ENCODE assay signal across 1 cellular context in the genomic region with DNA sequence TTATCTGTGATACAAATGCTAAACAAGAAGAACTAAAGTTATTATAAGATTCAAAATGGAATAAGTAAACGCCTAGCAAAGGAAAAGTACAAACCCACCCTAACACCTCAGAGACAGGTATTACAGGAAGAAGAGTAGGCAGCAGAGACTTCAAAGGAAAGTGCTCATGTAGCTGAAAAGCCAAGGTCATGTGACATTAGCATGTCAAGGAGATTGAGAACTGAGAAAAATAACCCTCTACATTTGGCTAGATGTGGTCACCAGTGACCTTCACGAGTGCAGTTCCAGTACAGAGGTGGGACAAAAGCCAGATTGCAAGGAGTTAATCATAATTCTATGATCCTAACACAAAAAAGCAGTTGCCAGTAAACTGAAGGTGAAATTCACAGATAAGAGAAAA.
TF ChIP-seq lines count a peak whose summit lies in the region.

No MANE protein-coding gene starts in this region.

TF ChIP-seq in GM12878, 131 proteins besides CTCF, POLR2A, EP300 and RAD21 (continued from another document and continues in another):
- TF ChIP-seq, protein P1, sequence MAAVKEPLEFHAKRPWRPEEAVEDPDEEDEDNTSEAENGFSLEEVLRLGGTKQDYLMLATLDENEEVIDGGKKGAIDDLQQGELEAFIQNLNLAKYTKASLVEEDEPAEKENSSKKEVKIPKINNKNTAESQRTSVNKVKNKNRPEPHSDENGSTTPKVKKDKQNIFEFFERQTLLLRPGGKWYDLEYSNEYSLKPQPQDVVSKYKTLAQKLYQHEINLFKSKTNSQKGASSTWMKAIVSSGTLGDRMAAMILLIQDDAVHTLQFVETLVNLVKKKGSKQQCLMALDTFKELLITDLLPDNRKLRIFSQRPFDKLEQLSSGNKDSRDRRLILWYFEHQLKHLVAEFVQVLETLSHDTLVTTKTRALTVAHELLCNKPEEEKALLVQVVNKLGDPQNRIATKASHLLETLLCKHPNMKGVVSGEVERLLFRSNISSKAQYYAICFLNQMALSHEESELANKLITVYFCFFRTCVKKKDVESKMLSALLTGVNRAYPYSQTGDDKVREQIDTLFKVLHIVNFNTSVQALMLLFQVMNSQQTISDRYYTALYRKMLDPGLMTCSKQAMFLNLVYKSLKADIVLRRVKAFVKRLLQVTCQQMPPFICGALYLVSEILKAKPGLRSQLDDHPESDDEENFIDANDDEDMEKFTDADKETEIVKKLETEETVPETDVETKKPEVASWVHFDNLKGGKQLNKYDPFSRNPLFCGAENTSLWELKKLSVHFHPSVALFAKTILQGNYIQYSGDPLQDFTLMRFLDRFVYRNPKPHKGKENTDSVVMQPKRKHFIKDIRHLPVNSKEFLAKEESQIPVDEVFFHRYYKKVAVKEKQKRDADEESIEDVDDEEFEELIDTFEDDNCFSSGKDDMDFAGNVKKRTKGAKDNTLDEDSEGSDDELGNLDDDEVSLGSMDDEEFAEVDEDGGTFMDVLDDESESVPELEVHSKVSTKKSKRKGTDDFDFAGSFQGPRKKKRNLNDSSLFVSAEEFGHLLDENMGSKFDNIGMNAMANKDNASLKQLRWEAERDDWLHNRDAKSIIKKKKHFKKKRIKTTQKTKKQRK (IDR thresholded peaks at IDR 0.05; ENCODE audit: low read depth, low read length): no peak
- TF ChIP-seq GABPA (IDR thresholded peaks at IDR 0.05; ENCODE audit: low read depth): no peak
- TF ChIP-seq, protein P2, sequence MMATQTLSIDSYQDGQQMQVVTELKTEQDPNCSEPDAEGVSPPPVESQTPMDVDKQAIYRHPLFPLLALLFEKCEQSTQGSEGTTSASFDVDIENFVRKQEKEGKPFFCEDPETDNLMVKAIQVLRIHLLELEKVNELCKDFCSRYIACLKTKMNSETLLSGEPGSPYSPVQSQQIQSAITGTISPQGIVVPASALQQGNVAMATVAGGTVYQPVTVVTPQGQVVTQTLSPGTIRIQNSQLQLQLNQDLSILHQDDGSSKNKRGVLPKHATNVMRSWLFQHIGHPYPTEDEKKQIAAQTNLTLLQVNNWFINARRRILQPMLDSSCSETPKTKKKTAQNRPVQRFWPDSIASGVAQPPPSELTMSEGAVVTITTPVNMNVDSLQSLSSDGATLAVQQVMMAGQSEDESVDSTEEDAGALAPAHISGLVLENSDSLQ (IDR thresholded peaks at IDR 0.05): peak; percentile 15; the same call in 1 of the 2 replicates
- no peak for TF ChIP-seq SIX5 (IDR thresholded peaks at IDR 0.05; ENCODE audit: low read depth, low read length, severe bottlenecking)
- TF ChIP-seq TCF12 (IDR thresholded peaks at IDR 0.05; ENCODE audit: low read depth, low read length): no peak
- 0 out of 2 replicates have a peak, but pooled peaks have one; percentile 52 for TF ChIP-seq NBN (IDR thresholded peaks at IDR 0.05)
- TF ChIP-seq TCF3 (IDR thresholded peaks at IDR 0.05; ENCODE audit: borderline replicate concordance, insufficient read depth, low read depth, low read length): no peak
- TF ChIP-seq IKZF2 (IDR thresholded peaks at IDR 0.05): peak; percentile 42; a peak in 2 of 4 replicates
- TF ChIP-seq, protein P3, sequence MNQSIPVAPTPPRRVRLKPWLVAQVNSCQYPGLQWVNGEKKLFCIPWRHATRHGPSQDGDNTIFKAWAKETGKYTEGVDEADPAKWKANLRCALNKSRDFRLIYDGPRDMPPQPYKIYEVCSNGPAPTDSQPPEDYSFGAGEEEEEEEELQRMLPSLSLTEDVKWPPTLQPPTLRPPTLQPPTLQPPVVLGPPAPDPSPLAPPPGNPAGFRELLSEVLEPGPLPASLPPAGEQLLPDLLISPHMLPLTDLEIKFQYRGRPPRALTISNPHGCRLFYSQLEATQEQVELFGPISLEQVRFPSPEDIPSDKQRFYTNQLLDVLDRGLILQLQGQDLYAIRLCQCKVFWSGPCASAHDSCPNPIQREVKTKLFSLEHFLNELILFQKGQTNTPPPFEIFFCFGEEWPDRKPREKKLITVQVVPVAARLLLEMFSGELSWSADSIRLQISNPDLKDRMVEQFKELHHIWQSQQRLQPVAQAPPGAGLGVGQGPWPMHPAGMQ (IDR thresholded peaks at IDR 0.05; ENCODE audit: borderline replicate concordance): no peak
- TF ChIP-seq NFIC (IDR thresholded peaks at IDR 0.05; ENCODE audit: low read depth, low read length): peak; percentile 45; the same call in 1 of the 2 replicates
- 0 out of 2 replicates have a peak, but pooled peaks have one; percentile 35 for TF ChIP-seq MEF2A (IDR thresholded peaks at IDR 0.05; ENCODE audit: insufficient read depth, low read depth, low read length)
- peak; percentile 33; the same call in 1 of the 2 replicates for TF ChIP-seq FOXM1 (IDR thresholded peaks at IDR 0.05; ENCODE audit: low read depth, low read length)
- TF ChIP-seq MTA2 (IDR thresholded peaks at IDR 0.05; ENCODE audit: low read depth): peak; percentile 48; the same call in 1 of the 2 replicates
- TF ChIP-seq, protein P4, sequence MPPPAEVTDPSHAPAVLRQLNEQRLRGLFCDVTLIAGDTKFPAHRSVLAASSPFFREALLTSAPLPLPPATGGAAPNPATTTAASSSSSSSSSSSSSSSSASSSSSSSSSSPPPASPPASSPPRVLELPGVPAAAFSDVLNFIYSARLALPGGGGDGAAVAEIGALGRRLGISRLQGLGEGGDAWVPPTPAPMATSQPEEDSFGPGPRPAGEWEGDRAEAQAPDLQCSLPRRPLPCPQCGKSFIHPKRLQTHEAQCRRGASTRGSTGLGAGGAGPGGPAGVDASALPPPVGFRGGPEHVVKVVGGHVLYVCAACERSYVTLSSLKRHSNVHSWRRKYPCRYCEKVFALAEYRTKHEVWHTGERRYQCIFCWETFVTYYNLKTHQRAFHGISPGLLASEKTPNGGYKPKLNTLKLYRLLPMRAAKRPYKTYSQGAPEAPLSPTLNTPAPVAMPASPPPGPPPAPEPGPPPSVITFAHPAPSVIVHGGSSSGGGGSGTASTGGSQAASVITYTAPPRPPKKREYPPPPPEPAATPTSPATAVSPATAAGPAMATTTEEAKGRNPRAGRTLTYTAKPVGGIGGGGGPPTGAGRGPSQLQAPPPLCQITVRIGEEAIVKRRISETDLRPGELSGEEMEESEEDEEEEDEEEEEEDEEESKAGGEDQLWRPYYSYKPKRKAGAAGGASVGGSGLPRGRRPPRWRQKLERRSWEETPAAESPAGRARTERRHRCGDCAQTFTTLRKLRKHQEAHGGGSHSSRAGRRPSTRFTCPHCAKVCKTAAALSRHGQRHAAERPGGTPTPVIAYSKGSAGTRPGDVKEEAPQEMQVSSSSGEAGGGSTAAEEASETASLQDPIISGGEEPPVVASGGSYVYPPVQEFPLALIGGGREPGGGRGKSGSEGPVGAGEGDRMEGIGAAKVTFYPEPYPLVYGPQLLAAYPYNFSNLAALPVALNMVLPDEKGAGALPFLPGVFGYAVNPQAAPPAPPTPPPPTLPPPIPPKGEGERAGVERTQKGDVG (CRISPR knock-in tag; IDR thresholded peaks at IDR 0.05): no peak
- no peak for TF ChIP-seq YY1 (IDR thresholded peaks at IDR 0.05; ENCODE audit: low read depth, low read length)
- TF ChIP-seq ZNF217 (IDR thresholded peaks at IDR 0.05): no peak
- TF ChIP-seq RAD51 (IDR thresholded peaks at IDR 0.05): peak; percentile 94
- TF ChIP-seq FOS (IDR thresholded peaks at IDR 0.05; ENCODE audit: borderline replicate concordance, extremely low read depth, insufficient read length): no peak
- 0 out of 2 replicates have a peak, but pooled peaks have one; percentile 34 for TF ChIP-seq CREB1 (IDR thresholded peaks at IDR 0.05; ENCODE audit: low read depth)
- TF ChIP-seq, protein P5, sequence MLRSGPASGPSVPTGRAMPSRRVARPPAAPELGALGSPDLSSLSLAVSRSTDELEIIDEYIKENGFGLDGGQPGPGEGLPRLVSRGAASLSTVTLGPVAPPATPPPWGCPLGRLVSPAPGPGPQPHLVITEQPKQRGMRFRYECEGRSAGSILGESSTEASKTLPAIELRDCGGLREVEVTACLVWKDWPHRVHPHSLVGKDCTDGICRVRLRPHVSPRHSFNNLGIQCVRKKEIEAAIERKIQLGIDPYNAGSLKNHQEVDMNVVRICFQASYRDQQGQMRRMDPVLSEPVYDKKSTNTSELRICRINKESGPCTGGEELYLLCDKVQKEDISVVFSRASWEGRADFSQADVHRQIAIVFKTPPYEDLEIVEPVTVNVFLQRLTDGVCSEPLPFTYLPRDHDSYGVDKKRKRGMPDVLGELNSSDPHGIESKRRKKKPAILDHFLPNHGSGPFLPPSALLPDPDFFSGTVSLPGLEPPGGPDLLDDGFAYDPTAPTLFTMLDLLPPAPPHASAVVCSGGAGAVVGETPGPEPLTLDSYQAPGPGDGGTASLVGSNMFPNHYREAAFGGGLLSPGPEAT (IDR thresholded peaks at IDR 0.05; ENCODE audit: low read depth): peak; percentile 60; the same call in 1 of the 2 replicates
- no peak for TF ChIP-seq SMAD5 (IDR thresholded peaks at IDR 0.05; ENCODE audit: low read depth)
- TF ChIP-seq SUZ12 (IDR thresholded peaks at IDR 0.05; ENCODE audit: unreplicated experiment): no peak
- TF ChIP-seq KAT2A (conservative IDR thresholded peaks at IDR 0.05; ENCODE audit: control insufficient read depth, low read depth, low read length): no peak
- TF ChIP-seq ESRRA (IDR thresholded peaks at IDR 0.05; ENCODE audit: low read length): no peak
- TF ChIP-seq, protein P6, sequence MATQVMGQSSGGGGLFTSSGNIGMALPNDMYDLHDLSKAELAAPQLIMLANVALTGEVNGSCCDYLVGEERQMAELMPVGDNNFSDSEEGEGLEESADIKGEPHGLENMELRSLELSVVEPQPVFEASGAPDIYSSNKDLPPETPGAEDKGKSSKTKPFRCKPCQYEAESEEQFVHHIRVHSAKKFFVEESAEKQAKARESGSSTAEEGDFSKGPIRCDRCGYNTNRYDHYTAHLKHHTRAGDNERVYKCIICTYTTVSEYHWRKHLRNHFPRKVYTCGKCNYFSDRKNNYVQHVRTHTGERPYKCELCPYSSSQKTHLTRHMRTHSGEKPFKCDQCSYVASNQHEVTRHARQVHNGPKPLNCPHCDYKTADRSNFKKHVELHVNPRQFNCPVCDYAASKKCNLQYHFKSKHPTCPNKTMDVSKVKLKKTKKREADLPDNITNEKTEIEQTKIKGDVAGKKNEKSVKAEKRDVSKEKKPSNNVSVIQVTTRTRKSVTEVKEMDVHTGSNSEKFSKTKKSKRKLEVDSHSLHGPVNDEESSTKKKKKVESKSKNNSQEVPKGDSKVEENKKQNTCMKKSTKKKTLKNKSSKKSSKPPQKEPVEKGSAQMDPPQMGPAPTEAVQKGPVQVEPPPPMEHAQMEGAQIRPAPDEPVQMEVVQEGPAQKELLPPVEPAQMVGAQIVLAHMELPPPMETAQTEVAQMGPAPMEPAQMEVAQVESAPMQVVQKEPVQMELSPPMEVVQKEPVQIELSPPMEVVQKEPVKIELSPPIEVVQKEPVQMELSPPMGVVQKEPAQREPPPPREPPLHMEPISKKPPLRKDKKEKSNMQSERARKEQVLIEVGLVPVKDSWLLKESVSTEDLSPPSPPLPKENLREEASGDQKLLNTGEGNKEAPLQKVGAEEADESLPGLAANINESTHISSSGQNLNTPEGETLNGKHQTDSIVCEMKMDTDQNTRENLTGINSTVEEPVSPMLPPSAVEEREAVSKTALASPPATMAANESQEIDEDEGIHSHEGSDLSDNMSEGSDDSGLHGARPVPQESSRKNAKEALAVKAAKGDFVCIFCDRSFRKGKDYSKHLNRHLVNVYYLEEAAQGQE (IDR thresholded peaks at IDR 0.05; ENCODE audit: low read depth, low read length): no peak
- TF ChIP-seq, protein P7, sequence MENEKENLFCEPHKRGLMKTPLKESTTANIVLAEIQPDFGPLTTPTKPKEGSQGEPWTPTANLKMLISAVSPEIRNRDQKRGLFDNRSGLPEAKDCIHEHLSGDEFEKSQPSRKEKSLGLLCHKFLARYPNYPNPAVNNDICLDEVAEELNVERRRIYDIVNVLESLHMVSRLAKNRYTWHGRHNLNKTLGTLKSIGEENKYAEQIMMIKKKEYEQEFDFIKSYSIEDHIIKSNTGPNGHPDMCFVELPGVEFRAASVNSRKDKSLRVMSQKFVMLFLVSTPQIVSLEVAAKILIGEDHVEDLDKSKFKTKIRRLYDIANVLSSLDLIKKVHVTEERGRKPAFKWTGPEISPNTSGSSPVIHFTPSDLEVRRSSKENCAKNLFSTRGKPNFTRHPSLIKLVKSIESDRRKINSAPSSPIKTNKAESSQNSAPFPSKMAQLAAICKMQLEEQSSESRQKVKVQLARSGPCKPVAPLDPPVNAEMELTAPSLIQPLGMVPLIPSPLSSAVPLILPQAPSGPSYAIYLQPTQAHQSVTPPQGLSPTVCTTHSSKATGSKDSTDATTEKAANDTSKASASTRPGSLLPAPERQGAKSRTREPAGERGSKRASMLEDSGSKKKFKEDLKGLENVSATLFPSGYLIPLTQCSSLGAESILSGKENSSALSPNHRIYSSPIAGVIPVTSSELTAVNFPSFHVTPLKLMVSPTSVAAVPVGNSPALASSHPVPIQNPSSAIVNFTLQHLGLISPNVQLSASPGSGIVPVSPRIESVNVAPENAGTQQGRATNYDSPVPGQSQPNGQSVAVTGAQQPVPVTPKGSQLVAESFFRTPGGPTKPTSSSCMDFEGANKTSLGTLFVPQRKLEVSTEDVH (IDR thresholded peaks at IDR 0.05; ENCODE audit: low read depth, partially characterized antibody): no peak
- TF ChIP-seq, protein P8, sequence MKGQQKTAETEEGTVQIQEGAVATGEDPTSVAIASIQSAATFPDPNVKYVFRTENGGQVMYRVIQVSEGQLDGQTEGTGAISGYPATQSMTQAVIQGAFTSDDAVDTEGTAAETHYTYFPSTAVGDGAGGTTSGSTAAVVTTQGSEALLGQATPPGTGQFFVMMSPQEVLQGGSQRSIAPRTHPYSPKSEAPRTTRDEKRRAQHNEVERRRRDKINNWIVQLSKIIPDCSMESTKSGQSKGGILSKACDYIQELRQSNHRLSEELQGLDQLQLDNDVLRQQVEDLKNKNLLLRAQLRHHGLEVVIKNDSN (IDR thresholded peaks at IDR 0.05; ENCODE audit: borderline replicate concordance, extremely low read length, insufficient read depth, low read depth, low read length): peak; percentile 16
- TF ChIP-seq EZH2 (IDR thresholded peaks at IDR 0.05; ENCODE audit: borderline replicate concordance, control insufficient read depth, low read depth, low read length): no peak
- peak; percentile 58 to 67; a peak in 2 of 4 replicates for TF ChIP-seq BHLHE40 (IDR thresholded peaks at IDR 0.05; ENCODE audit: borderline replicate concordance in 1 of 2, low read depth in 2 of 2, low read length in 1 of 2)
- TF ChIP-seq POU2F2 (IDR thresholded peaks at IDR 0.05; ENCODE audit: borderline replicate concordance, low read depth, low read length): no peak
- TF ChIP-seq, protein P9, sequence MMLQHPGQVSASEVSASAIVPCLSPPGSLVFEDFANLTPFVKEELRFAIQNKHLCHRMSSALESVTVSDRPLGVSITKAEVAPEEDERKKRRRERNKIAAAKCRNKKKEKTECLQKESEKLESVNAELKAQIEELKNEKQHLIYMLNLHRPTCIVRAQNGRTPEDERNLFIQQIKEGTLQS (IDR thresholded peaks at IDR 0.05; ENCODE audit: borderline replicate concordance, extremely low read depth, low read depth, low read length): no peak
- no peak for TF ChIP-seq ZZZ3 (IDR thresholded peaks at IDR 0.05; ENCODE audit: control insufficient read depth, insufficient read length, low read depth)
- TF ChIP-seq CBX5 (IDR thresholded peaks at IDR 0.05; ENCODE audit: low read depth): 0 out of 2 replicates have a peak, but pooled peaks have one; percentile 56
- TF ChIP-seq, protein P10, sequence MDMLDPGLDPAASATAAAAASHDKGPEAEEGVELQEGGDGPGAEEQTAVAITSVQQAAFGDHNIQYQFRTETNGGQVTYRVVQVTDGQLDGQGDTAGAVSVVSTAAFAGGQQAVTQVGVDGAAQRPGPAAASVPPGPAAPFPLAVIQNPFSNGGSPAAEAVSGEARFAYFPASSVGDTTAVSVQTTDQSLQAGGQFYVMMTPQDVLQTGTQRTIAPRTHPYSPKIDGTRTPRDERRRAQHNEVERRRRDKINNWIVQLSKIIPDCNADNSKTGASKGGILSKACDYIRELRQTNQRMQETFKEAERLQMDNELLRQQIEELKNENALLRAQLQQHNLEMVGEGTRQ (IDR thresholded peaks at IDR 0.05; ENCODE audit: borderline replicate concordance, low read depth, low read length): peak; percentile 51; the same call in 1 of the 2 replicates
